ENCODE assay signal across 29 cellular contexts in genomic region chr11:121212696-121213567, GRCh38.
"Had no signal": no experiment of that assay in that cellular context is flagged by ENCODE, and none has a peak within 500 bp of the region (broad histone marks: within the 10 kb centered on the region; RNA-seq: fewer than 3 reads in every experiment).

No MANE protein-coding gene starts in this region.

- H3K4me3 ChIP-seq: heart right ventricle, left lung, smooth muscle cell, stomach, suprapubic skin, transverse colon, vagina had no signal

- H3K4me3 Mint-ChIP-seq: activated B cell treated with CpG ODN at 0.5 μM for 24 hours; activated CD4-positive, alpha-beta memory T cell treated with anti-CD3 and anti-CD28 coated beads for 36 hours; activated CD4-positive, alpha-beta T cell treated with anti-CD3 and anti-CD28 coated beads for 36 hours; activated naive CD4-positive, alpha-beta T cell treated with anti-CD3 and anti-CD28 coated beads, Interleukin-2, amount 10 ng/mL, durations not matched to agents 7 days and 5 days; brain; dendritic cell treated with granulocyte-macrophage colony-stimulating factor and Interleukin-4, amounts not matched to agents 40 ng/mL and 50 ng/mL, for 4 days; mesothelial cell of epicardium; natural killer cell treated with Interleukin-12 subunit alpha and Interleukin-12 subunit beta and Interleukin-15 and Interleukin-18, amount 100 ng/mL, for 72 hours; stimulated activated memory B cell treated with anti-CD40 and anti-IgM and Interleukin-4, amounts not matched to agents 10 μg/mL and 1 μg/mL and 100 μg/mL, for 72 hours had no signal

- H3K9me3 Mint-ChIP-seq: activated B cell treated with CpG ODN at 0.5 μM for 24 hours; activated CD4-positive, alpha-beta memory T cell treated with anti-CD3 and anti-CD28 coated beads for 36 hours; activated naive CD4-positive, alpha-beta T cell treated with anti-CD3 and anti-CD28 coated beads, Interleukin-2, amount 10 ng/mL, durations not matched to agents 7 days and 5 days; brain; dendritic cell treated with granulocyte-macrophage colony-stimulating factor and Interleukin-4, amounts not matched to agents 40 ng/mL and 50 ng/mL, for 4 days; natural killer cell treated with Interleukin-12 subunit alpha and Interleukin-12 subunit beta and Interleukin-15 and Interleukin-18, amount 100 ng/mL, for 72 hours; stimulated activated memory B cell treated with anti-CD40 and anti-IgM and Interleukin-4, amounts not matched to agents 10 μg/mL and 1 μg/mL and 100 μg/mL, for 72 hours had no signal

- H3K27ac Mint-ChIP-seq: activated B cell treated with CpG ODN at 0.5 μM for 24 hours; activated CD4-positive, alpha-beta memory T cell treated with anti-CD3 and anti-CD28 coated beads for 36 hours; activated CD4-positive, alpha-beta T cell treated with anti-CD3 and anti-CD28 coated beads for 36 hours; activated naive CD4-positive, alpha-beta T cell treated with anti-CD3 and anti-CD28 coated beads, Interleukin-2, amount 10 ng/mL, durations not matched to agents 7 days and 5 days; brain; dendritic cell treated with granulocyte-macrophage colony-stimulating factor and Interleukin-4, amounts not matched to agents 40 ng/mL and 50 ng/mL, for 4 days; mesothelial cell of epicardium; natural killer cell treated with Interleukin-12 subunit alpha and Interleukin-12 subunit beta and Interleukin-15 and Interleukin-18, amount 100 ng/mL, for 72 hours; stimulated activated memory B cell treated with anti-CD40 and anti-IgM and Interleukin-4, amounts not matched to agents 10 μg/mL and 1 μg/mL and 100 μg/mL, for 72 hours had no signal

- H3K4me1 Mint-ChIP-seq: activated B cell treated with CpG ODN at 0.5 μM for 24 hours; activated CD4-positive, alpha-beta T cell treated with anti-CD3 and anti-CD28 coated beads for 36 hours had no signal

- H3K27ac ChIP-seq: heart right ventricle, left lung, neutrophil, parathyroid adenoma, stomach, suprapubic skin, transverse colon, vagina had no signal

- DNase-seq: activated B cell treated with CpG ODN at 0.5 μM for 24 hours; activated CD4-positive, alpha-beta memory T cell treated with anti-CD3 and anti-CD28 coated beads for 36 hours; activated CD4-positive, alpha-beta T cell treated with anti-CD3 and anti-CD28 coated beads for 36 hours; activated effector memory CD4-positive, alpha-beta T cell treated with anti-CD3 and anti-CD28 coated beads, Interleukin-2, amount 50 U/mL, for 16 hours; activated naive CD4-positive, alpha-beta T cell treated with anti-CD3 and anti-CD28 coated beads, Interleukin-2, amount 10 ng/mL, durations not matched to agents 7 days and 5 days; anterior cingulate cortex; effector CD4-positive, alpha-beta T cell; foreskin fibroblast; heart right ventricle; left lung; mammary epithelial cell; stimulated activated CD4-positive, alpha-beta T cell treated with anti-CD3 and anti-CD28 coated beads, Interleukin-15, amount 100 ng/mL, for 24 hours; stomach; T-helper 1 cell; transverse colon had no signal

- H3K27me3 ChIP-seq: left lung, transverse colon, vagina had no signal

- H3K4me1 ChIP-seq: left lung, parathyroid adenoma, stomach, suprapubic skin, transverse colon had no signal

- H3K9me3 ChIP-seq: heart right ventricle, left lung, neutrophil, stomach, suprapubic skin, transverse colon, vagina had no signal

- H3K36me3 ChIP-seq: heart right ventricle, left lung, neutrophil, stomach, suprapubic skin, transverse colon, vagina had no signal

- FAIRE-seq: endometrium, keratinocyte, TTC549 had no signal

- ATAC-seq: activated CD4-positive, alpha-beta T cell treated with anti-CD3 and anti-CD28 coated beads for 36 hours; heart right ventricle; left lung; sciatic nerve; stimulated activated memory B cell treated with anti-CD40 and anti-IgM and Interleukin-4, amounts not matched to agents 10 μg/mL and 1 μg/mL and 100 μg/mL, for 72 hours had no signal

- H3K36me3 Mint-ChIP-seq: activated CD4-positive, alpha-beta memory T cell treated with anti-CD3 and anti-CD28 coated beads for 36 hours; activated naive CD4-positive, alpha-beta T cell treated with anti-CD3 and anti-CD28 coated beads, Interleukin-2, amount 10 ng/mL, durations not matched to agents 7 days and 5 days; brain; mesothelial cell of epicardium; natural killer cell treated with Interleukin-12 subunit alpha and Interleukin-12 subunit beta and Interleukin-15 and Interleukin-18, amount 100 ng/mL, for 72 hours; stimulated activated memory B cell treated with anti-CD40 and anti-IgM and Interleukin-4, amounts not matched to agents 10 μg/mL and 1 μg/mL and 100 μg/mL, for 72 hours had no signal
